Comparison of ENCODE assay signal across 24 cellular contexts in the genomic region with DNA sequence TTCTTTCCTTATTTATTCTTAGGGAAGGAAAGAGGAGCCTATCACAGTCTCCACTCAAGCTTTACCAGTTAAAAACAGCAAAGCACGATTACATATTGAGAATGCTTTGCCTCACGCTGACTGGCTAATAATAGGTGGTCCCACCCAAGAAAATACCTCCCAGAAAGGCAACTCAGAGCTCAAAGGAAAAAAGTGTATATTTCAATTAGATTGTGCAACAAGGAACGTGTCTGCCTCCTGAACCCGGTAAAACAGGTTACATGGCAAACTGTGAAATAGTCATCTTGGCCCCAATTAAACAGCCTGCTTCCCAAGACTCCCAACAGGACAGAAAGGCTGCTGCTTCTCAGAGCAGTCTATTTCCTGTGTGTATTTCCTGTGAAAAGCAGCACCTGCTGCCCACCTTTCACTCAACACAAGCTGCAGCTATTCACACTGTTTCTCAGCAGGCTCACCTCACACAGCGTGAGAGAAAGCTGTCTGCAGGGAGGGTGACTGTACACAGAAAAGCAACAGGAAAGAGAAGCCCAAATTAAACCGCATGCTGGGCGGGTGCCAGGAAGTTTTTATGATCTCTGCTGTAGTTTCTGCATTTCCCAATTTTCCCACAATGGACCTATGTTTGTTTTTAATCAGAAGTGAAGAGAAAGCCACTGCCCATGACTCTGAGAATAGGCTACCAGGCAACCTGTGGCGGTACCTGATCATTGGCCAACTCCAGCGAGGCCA. TPM values are rescaled to one million over a fixed set of nuclear protein-coding genes. Genes with fewer than 3 reads are reported as not detected.
A peak's percentile ranks its signal among the peaks of the same experiment; 100 is the strongest.
DNase-seq lines count a peak whose midpoint lies in the region; ATAC-seq and TF ChIP-seq lines count a peak whose summit lies in the region.
"Had no signal": no experiment of that assay in that cellular context is flagged by ENCODE, and none has a peak within 500 bp of the region (broad histone marks: within the 10 kb centered on the region; RNA-seq: fewer than 3 reads in every experiment).

No MANE protein-coding gene starts in this region.

- no peaks in the 10 kb centered on the region for H3K27me3 ChIP-seq in CD4-positive, alpha-beta memory T cell (ENCODE audit: insufficient read depth, low read length)
- H3K27me3 ChIP-seq in effector memory CD4-positive, alpha-beta T cell (replicated peaks; ENCODE audit: control insufficient read depth, insufficient read depth, low read length, poor library complexity, severe bottlenecking) = no peaks in the 10 kb centered on the region
- H3K27me3 ChIP-seq: BLaER1 treated with 17β-estradiol and CSF1 and Interleukin-3, amounts not matched to agents 10 nM and 100 nM; SJSA1; spleen had no signal

- no peak for TF ChIP-seq CTCF in mucosa of descending colon (IDR thresholded peaks at IDR 0.05)

- peak overlapping the region in 1 of 7 donors; percentile 10 for H3K27ac Mint-ChIP-seq in CD4-positive, alpha-beta memory T cell
- H3K27ac Mint-ChIP-seq: T-helper 1 cell treated with Interleukin-12 subunit alpha and Interleukin-12 subunit beta and Interleukin-4 antibody, amounts not matched to agents 30 μg/mL and 1 μg/mL, for 36 hours had no signal

- H3K4me3 ChIP-seq in mucosa of descending colon (no peak overlapping the region), urinary bladder (ENCODE audit: low read depth, low read length) (no peak overlapping the region)
- H3K4me3 ChIP-seq in CD4-positive, alpha-beta memory T cell (ENCODE audit: low read length in 2 of 2) = no peak overlapping the region
- H3K4me3 ChIP-seq in effector memory CD4-positive, alpha-beta T cell (ENCODE audit: insufficient read depth, low read depth, low read length, poor library complexity, severe bottlenecking) = no peak overlapping the region
- H3K4me3 ChIP-seq: BLaER1 treated with 17β-estradiol and CSF1 and Interleukin-3, amounts not matched to agents 10 nM and 100 nM; SJSA1; spleen had no signal

- no peaks in the 10 kb centered on the region for H3K27me3 Mint-ChIP-seq in CD4-positive, alpha-beta memory T cell

- WGBS in urinary bladder = 88% methylated on average over 9 of the region's 9 CpGs

- H3K9me3 ChIP-seq in mucosa of descending colon = peaks cover 7% of the 10 kb centered on the region
- H3K9me3 ChIP-seq in CD4-positive, alpha-beta memory T cell (ENCODE audit: control insufficient read depth in 1 of 2, low read length in 2 of 2) = peaks cover 0 to 10% of the 10 kb centered on the region in 2 donors
- H3K9me3 ChIP-seq in effector memory CD4-positive, alpha-beta T cell (ENCODE audit: control insufficient read depth, low read length) = peaks cover 7% of the 10 kb centered on the region

- peaks cover 4 to 13% (median 11%) of the 10 kb centered on the region in 8 donors for H3K9me3 Mint-ChIP-seq in CD4-positive, alpha-beta memory T cell

- H3K4me3 Mint-ChIP-seq in CD4-positive, alpha-beta memory T cell = no peak overlapping the region
- H3K4me3 Mint-ChIP-seq: immature natural killer cell; T-helper 1 cell treated with Interleukin-12 subunit alpha and Interleukin-12 subunit beta and Interleukin-4 antibody, amounts not matched to agents 30 μg/mL and 1 μg/mL, for 36 hours had no signal

- CTCF ChIA-PET in CD4-positive, alpha-beta memory T cell (lab: Charles Lee; ENCODE audit: partially characterized antibody) = no interaction called here

- peak; percentile 12 for ATAC-seq in mucosa of descending colon
- ATAC-seq: HCT116 had no signal

- peaks cover 16% of the 10 kb centered on the region for H3K36me3 ChIP-seq in mucosa of descending colon (ENCODE audit: low read depth)
- H3K36me3 ChIP-seq in urinary bladder (ENCODE audit: insufficient read depth) = peaks cover 4% of the 10 kb centered on the region
- H3K36me3 ChIP-seq in CD4-positive, alpha-beta memory T cell (ENCODE audit: insufficient read depth, low read length) = peaks cover 86% of the 10 kb centered on the region
- peaks cover 98% of the 10 kb centered on the region for H3K36me3 ChIP-seq in effector memory CD4-positive, alpha-beta T cell (ENCODE audit: control insufficient read depth, insufficient read depth, low read length)

- POLR2A ChIA-PET in CD4-positive, alpha-beta memory T cell (lab: Charles Lee; ENCODE audit: partially characterized antibody) = no interaction called here

- no peaks in the 10 kb centered on the region for H3K4me1 ChIP-seq in mucosa of descending colon (ENCODE audit: low read depth)
- no peaks in the 10 kb centered on the region for H3K4me1 ChIP-seq in urinary bladder (ENCODE audit: insufficient read depth)
- H3K4me1 ChIP-seq in CD4-positive, alpha-beta memory T cell (ENCODE audit: insufficient read depth, low read length) = no peaks in the 10 kb centered on the region
- no peaks in the 10 kb centered on the region for H3K4me1 ChIP-seq in effector memory CD4-positive, alpha-beta T cell (ENCODE audit: control insufficient read depth, insufficient read depth, low read length, poor library complexity, severe bottlenecking)
- H3K4me1 ChIP-seq: BLaER1 treated with 17β-estradiol and CSF1 and Interleukin-3, amounts not matched to agents 10 nM and 100 nM; SJSA1; spleen had no signal

- intact Hi-C loops in mucosa of descending colon (cut with DNase I, micrococcal nuclease) = no loop called here
- intact Hi-C loops in CD4-positive, alpha-beta memory T cell (cut with micrococcal nuclease) = no loop called here

- H3K27ac ChIP-seq in urinary bladder (ENCODE audit: low read depth) = peak overlapping the region; percentile 42
- no peak overlapping the region for H3K27ac ChIP-seq in CD4-positive, alpha-beta memory T cell (ENCODE audit: low read depth, low read length)
- H3K27ac ChIP-seq in effector memory CD4-positive, alpha-beta T cell (ENCODE audit: insufficient read depth, low read length, poor library complexity, severe bottlenecking) = no peak overlapping the region
- H3K27ac ChIP-seq: BLaER1 treated with 17β-estradiol and CSF1 and Interleukin-3, amounts not matched to agents 10 nM and 100 nM; SJSA1; spleen had no signal

- peak; percentile 23 for DNase-seq in activated CD8-positive, alpha-beta memory T cell treated with anti-CD3 and anti-CD28 coated beads, Interleukin-2, amount 50 U/mL, for 48 hours
- no peak for DNase-seq in activated CD8-positive, alpha-beta memory T cell treated with anti-CD3 and anti-CD28 coated beads, Interleukin-2, amount 50 U/mL, for 4 hours
- DNase-seq in cerebellum (ENCODE audit: low spot score) = peak; percentile 16
- DNase-seq in mucosa of descending colon = no peak
- no peak for DNase-seq in CD4-positive, alpha-beta memory T cell
- no peak for DNase-seq in effector memory CD4-positive, alpha-beta T cell
- no peak for DNase-seq in NCI-H2227 (lab: John Stamatoyannopoulos, UW; ENCODE audit: unreplicated experiment)
- DNase-seq: ACHN; activated naive CD4-positive, alpha-beta T cell; caudate nucleus; EL; immature natural killer cell; Kasumi-1; NCI-H1092; NCI-H2107; NCI-H524 treated with DMSO at 0.1 percent for 48 hours; spleen; stimulated activated CD4-positive, alpha-beta T cell treated with anti-CD3 and anti-CD28 coated beads, Interleukin-4, amount 100 ng/mL, for 24 hours had no signal

- H3K36me3 Mint-ChIP-seq in CD4-positive, alpha-beta memory T cell = peaks cover 87 to 91% of the 10 kb centered on the region in 2 donors

- no peaks in the 10 kb centered on the region for H3K4me1 Mint-ChIP-seq in CD4-positive, alpha-beta memory T cell

RNA-seq across cellular contexts. Expression of a gene that starts 44.0 kb away (rescaled TPM):
- total RNA-seq in cerebellum = 20.6 TPM
- 10 to 100 TPM in 1 of 3 donors, 1 to 10 TPM in 2; 8.4 to 13.5 (median 8.7) TPM for total RNA-seq in mucosa of descending colon
- total RNA-seq in urinary bladder = 14.5 TPM
- polyA plus RNA-seq in urinary bladder = 9.2 TPM
- total RNA-seq in CD4-positive, alpha-beta memory T cell = 10 to 100 TPM; 13.9 to 15.2 TPM
- polyA plus RNA-seq in CD4-positive, alpha-beta memory T cell = 1 to 10 TPM in 1 of 2 donors, under 1 TPM in 1; 0.55 to 3.3 TPM

RNA-seq across cellular contexts. Expression of a gene that starts 50.1 kb away (rescaled TPM):
- total RNA-seq in cerebellum (1.00 TPM), mucosa of descending colon (not detected), urinary bladder (not detected)
- polyA plus RNA-seq in urinary bladder = 4.0 TPM
- not detected for total RNA-seq in CD4-positive, alpha-beta memory T cell
- polyA plus RNA-seq in CD4-positive, alpha-beta memory T cell = not detected
- total RNA-seq: SJSA1, spleen had no signal
- polyA plus RNA-seq: fibroblast of lung, immature natural killer cell had no signal

Comparison
In these comparisons a context has a peak if more than half of its experiments do, and no peak if none do; other contexts are left out.
1. DNase-seq: peak in activated CD8-positive, alpha-beta memory T cell treated with anti-CD3 and anti-CD28 coated beads, Interleukin-2, amount 50 U/mL, for 48 hours (single experiment) and cerebellum (single experiment); none in activated CD8-positive, alpha-beta memory T cell treated with anti-CD3 and anti-CD28 coated beads, Interleukin-2, amount 50 U/mL, for 4 hours (single experiment), mucosa of descending colon (0 of 3), CD4-positive, alpha-beta memory T cell (0 of 5), effector memory CD4-positive, alpha-beta T cell (0 of 3) and NCI-H2227 (single experiment).